In the genomic region with DNA sequence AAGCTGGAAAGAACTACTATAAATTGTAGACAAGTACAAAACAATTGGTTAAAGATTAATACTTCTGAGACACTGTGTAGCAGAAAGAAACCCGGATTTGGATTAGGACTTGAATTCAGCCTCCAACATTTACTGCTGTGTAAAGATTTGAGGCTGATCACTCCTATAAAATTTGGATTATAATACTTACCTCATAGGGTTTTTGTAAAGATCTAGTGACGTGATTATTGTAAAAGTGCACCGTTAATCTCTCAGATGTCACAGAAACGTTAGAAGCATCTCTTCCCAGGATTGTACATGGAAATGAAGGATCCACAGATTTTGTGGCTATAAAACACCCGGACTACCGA, we compare ENCODE assay signal across 9 cellular contexts. TPM values are rescaled to one million over a fixed set of nuclear protein-coding genes. Genes with fewer than 3 reads are reported as not detected.
A peak's percentile ranks its signal among the peaks of the same experiment; 100 is the strongest.
DNase-seq lines count a peak whose midpoint lies in the region; ATAC-seq and TF ChIP-seq lines count a peak whose summit lies in the region.
"Had no signal": no experiment of that assay in that cellular context is flagged by ENCODE, and none has a peak within 500 bp of the region (broad histone marks: within the 10 kb centered on the region; RNA-seq: fewer than 3 reads in every experiment).

No MANE protein-coding gene starts in this region.

- peaks cover 30% of the 10 kb centered on the region for H3K4me1 Mint-ChIP-seq in activated CD4-positive, alpha-beta T cell treated with anti-CD3 and anti-CD28 coated beads, Interleukin-2, amount 10 ng/mL, durations not matched to agents 7 days and 5 days

- no peak for TF ChIP-seq POLR2A in suprapubic skin (IDR thresholded peaks at IDR 0.05)

- H3K4me3 Mint-ChIP-seq in activated CD4-positive, alpha-beta T cell treated with anti-CD3 and anti-CD28 coated beads, Interleukin-2, amount 10 ng/mL, durations not matched to agents 7 days and 5 days = peak overlapping the region; percentile 100

- H3K27me3 Mint-ChIP-seq in activated CD4-positive, alpha-beta T cell treated with anti-CD3 and anti-CD28 coated beads, Interleukin-2, amount 10 ng/mL, durations not matched to agents 7 days and 5 days = no peaks in the 10 kb centered on the region

- no peak for TF ChIP-seq EP300 in suprapubic skin (IDR thresholded peaks at IDR 0.05)

- H3K36me3 Mint-ChIP-seq in activated CD4-positive, alpha-beta T cell treated with anti-CD3 and anti-CD28 coated beads, Interleukin-2, amount 10 ng/mL, durations not matched to agents 7 days and 5 days (ENCODE audit: low read depth) = peaks cover 10% of the 10 kb centered on the region

- peak overlapping the region; percentile 90 for H3K4me2 ChIP-seq in PC-3 (ENCODE audit: low read length)

- H3K27ac ChIP-seq in PC-3 (ENCODE audit: low read length) = no peak overlapping the region
- H3K27ac ChIP-seq in suprapubic skin = no peak overlapping the region

- CTCF ChIA-PET in activated CD4-positive, alpha-beta T cell treated with anti-CD3 and anti-CD28 coated beads, Interleukin-2, amount 10 ng/mL, durations not matched to agents 7 days and 5 days (lab: Charles Lee) = interaction anchor here (0.6 to 1.4 kb wide), 4 partner anchors 10 to 260 kb away, joined by 3 to 8 read pairs (median 4); no protein-coding TSS in a partner anchor
- CTCF ChIA-PET in PC-3 (lab: Charles Lee) = no interaction called here

- no peaks in the 10 kb centered on the region for H3F3A ChIP-seq in PC-3 (ENCODE audit: low read length, unreplicated experiment)

- no peaks in the 10 kb centered on the region for H3K36me3 ChIP-seq in PC-3 (ENCODE audit: low read depth, low read length)
- no peaks in the 10 kb centered on the region for H3K36me3 ChIP-seq in suprapubic skin
- H3K36me3 ChIP-seq: ascending aorta had no signal

- H3K4me3 ChIP-seq in PC-3 (ENCODE audit: low read length) = peak overlapping the region; percentile 97
- peak overlapping the region; percentile 98 for H3K4me3 ChIP-seq in fibroblast of villous mesenchyme (ENCODE audit: low read depth, low read length)
- H3K4me3 ChIP-seq in suprapubic skin = peak overlapping the region; percentile 95

- H4K20me1 ChIP-seq in PC-3 (ENCODE audit: low read length) = no peaks in the 10 kb centered on the region

- intact Hi-C loops in PC-3 (cut with micrococcal nuclease) = no loop called here

- POLR2A ChIA-PET in activated CD4-positive, alpha-beta T cell treated with anti-CD3 and anti-CD28 coated beads, Interleukin-2, amount 10 ng/mL, durations not matched to agents 7 days and 5 days (lab: Charles Lee) = no interaction called here
- POLR2A ChIA-PET in PC-3 (lab: Charles Lee; ENCODE audit: unreplicated experiment) = no interaction called here

- H3K4me1 ChIP-seq in PC-3 (ENCODE audit: insufficient read depth, low read length) (0 out of 2 replicates have a peak, but pooled peaks cover 4% of the 10 kb centered on the region), suprapubic skin (peaks cover 18% of the 10 kb centered on the region)

- peaks cover 28% of the 10 kb centered on the region for H3K79me2 ChIP-seq in PC-3 (ENCODE audit: low read length)

- peaks cover 2% of the 10 kb centered on the region for H3K9me3 Mint-ChIP-seq in activated CD4-positive, alpha-beta T cell treated with anti-CD3 and anti-CD28 coated beads, Interleukin-2, amount 10 ng/mL, durations not matched to agents 7 days and 5 days

- no peaks in the 10 kb centered on the region for H3K9me2 ChIP-seq in PC-3 (replicated peaks; ENCODE audit: low read length)

- peak overlapping the region; percentile 93 for H3K27ac Mint-ChIP-seq in activated CD4-positive, alpha-beta T cell treated with anti-CD3 and anti-CD28 coated beads, Interleukin-2, amount 10 ng/mL, durations not matched to agents 7 days and 5 days

- TSS peak; percentile 22 for BruUV-seq in PC-3 (replicated peaks; lab: Mats Ljungman, UMichigan)

- peak overlapping the region; percentile 88; the same call in 1 of the 2 replicates for H3K9ac ChIP-seq in PC-3 (ENCODE audit: low read length)

- ATAC-seq in PC-3 (no peak), GM21447 (IDR thresholded peaks at IDR 0.05; ENCODE audit: unreplicated experiment) (no peak)

- DNase-seq in activated CD4-positive, alpha-beta T cell treated with anti-CD3 and anti-CD28 coated beads, Interleukin-2, amount 10 ng/mL, durations not matched to agents 7 days and 5 days = no peak
- DNase-seq in activated CD4-positive, alpha-beta T cell treated with anti-CD3 and anti-CD28 coated beads, Interleukin-2, amount 50 U/mL, for 4 hours = no peak
- DNase-seq in PC-3 = no peak
- no peak for DNase-seq in fibroblast of villous mesenchyme (ENCODE audit: low read depth)
- no peak for DNase-seq in suprapubic skin (ENCODE audit: low spot score in 2 of 2)
- no peak for DNase-seq in C1 segment of cervical spinal cord (lab: John Stamatoyannopoulos, UW)
- DNase-seq in SIG-M5 (lab: John Stamatoyannopoulos, UW) = no peak

- peak overlapping the region; percentile 99 for H2AFZ ChIP-seq in PC-3 (ENCODE audit: low read length)

- H3K27me3 ChIP-seq in PC-3 (ENCODE audit: low read length) (no peaks in the 10 kb centered on the region), suprapubic skin (no peaks in the 10 kb centered on the region)
- H3K27me3 ChIP-seq: ascending aorta had no signal

- TF ChIP-seq CTCF in PC-3 (conservative IDR thresholded peaks at IDR 0.05; ENCODE audit: low read depth, low read length) (no peak), fibroblast of villous mesenchyme (IDR thresholded peaks at IDR 0.05; ENCODE audit: insufficient read depth, low read depth, low read length) (no peak), suprapubic skin (IDR thresholded peaks at IDR 0.05) (no peak)

- no peaks in the 10 kb centered on the region for H3K9me3 ChIP-seq in PC-3 (ENCODE audit: low read length)
- no peaks in the 10 kb centered on the region for H3K9me3 ChIP-seq in suprapubic skin
- H3K9me3 ChIP-seq: ascending aorta had no signal

- WGBS in suprapubic skin = 6% methylated on average over 6 of the region's 6 CpGs

RNA-seq across cellular contexts. Expression of a gene that starts 0.3 kb away (rescaled TPM):
- total RNA-seq in activated CD4-positive, alpha-beta T cell treated with anti-CD3 and anti-CD28 coated beads, Interleukin-2, amount 10 ng/mL, durations not matched to agents 7 days and 5 days = 10 to 100 TPM; 35.8 to 46.7 TPM
- 13.1 and 16.0 TPM in 2 replicates for total RNA-seq in PC-3 (2014; rRNA removed)
- total RNA-seq in fibroblast of villous mesenchyme = 74.4 and 101 TPM in 2 replicates
- 10 to 100 TPM; 20.7 to 34.4 (median 29.3) TPM for total RNA-seq in suprapubic skin

RNA-seq across cellular contexts. Expression of a gene that starts 57.2 kb away (rescaled TPM):
- total RNA-seq in activated CD4-positive, alpha-beta T cell treated with anti-CD3 and anti-CD28 coated beads, Interleukin-2, amount 10 ng/mL, durations not matched to agents 7 days and 5 days = 10 to 100 TPM; 46.3 to 50.3 TPM
- total RNA-seq in PC-3 (2014; rRNA removed) (17.6 and 19.4 TPM in 2 replicates), fibroblast of villous mesenchyme (15.5 and 25.9 TPM in 2 replicates), suprapubic skin (10 to 100 TPM; 11.9 to 39.3 (median 15.1) TPM)
